In the genomic region with DNA sequence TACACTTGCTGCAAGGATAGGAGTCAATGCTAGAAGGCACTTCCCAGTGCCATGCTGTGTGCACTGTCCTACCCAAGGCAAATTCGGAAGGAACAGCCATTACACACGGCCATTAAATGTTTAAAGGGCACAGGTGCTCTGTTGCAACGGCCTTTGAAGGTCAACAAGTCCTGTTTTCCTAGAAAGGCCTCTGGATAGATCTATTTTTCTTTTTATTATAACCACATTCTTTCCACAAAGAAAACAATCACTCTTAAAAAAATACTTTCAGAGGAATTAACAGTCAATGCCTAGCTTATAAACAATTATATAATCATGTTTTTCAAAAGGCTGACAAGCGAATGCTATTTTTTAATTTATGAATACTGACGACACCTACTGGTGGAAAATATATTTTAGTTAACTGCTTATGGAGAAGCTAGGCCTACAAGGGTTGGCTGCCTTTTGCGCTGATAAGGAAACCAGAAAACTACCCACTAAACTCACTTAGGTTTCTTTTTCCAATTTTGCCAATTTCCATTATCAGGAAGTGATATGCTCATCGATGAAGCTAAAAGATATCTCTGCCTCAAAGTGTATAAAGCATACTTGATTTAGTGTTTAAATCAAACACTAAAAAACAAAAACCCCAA, we compare ENCODE assay signal across 8 cellular contexts. TPM values are rescaled to one million over a fixed set of nuclear protein-coding genes. Genes with fewer than 3 reads are reported as not detected.
DNase-seq lines count a peak whose midpoint lies in the region; ATAC-seq, FAIRE-seq and TF ChIP-seq lines count a peak whose summit lies in the region.

No MANE protein-coding gene starts in this region.

- no peak overlapping the region for H3K9ac ChIP-seq in fibroblast of lung (ENCODE audit: insufficient read depth, low read length)

- peak; percentile 82 for DNase-seq in GM12865 (ENCODE audit: low read depth)
- DNase-seq in NCI-H2196 (lab: John Stamatoyannopoulos, UW; ENCODE audit: unreplicated experiment) = peak; percentile 66
- DNase-seq in activated CD4-positive, alpha-beta memory T cell treated with anti-CD3 and anti-CD28 coated beads, Interleukin-2, amount 10 ng/mL, durations not matched to agents 7 days and 5 days = no peak
- DNase-seq in fibroblast of lung (ENCODE audit: low read depth in 2 of 2) = peak; percentile 60 to 77
- DNase-seq in nephron progenitor cell = no peak

- no peaks in the 10 kb centered on the region for H3K79me2 ChIP-seq in fibroblast of lung (ENCODE audit: control insufficient read depth, insufficient read depth, low read length)

- peak overlapping the region; percentile 90 for H3K4me3 Mint-ChIP-seq in activated CD4-positive, alpha-beta memory T cell treated with anti-CD3 and anti-CD28 coated beads, Interleukin-2, amount 10 ng/mL, durations not matched to agents 7 days and 5 days
- H3K4me3 Mint-ChIP-seq in nephron progenitor cell = no peak overlapping the region

- H3K36me3 Mint-ChIP-seq in activated CD4-positive, alpha-beta memory T cell treated with anti-CD3 and anti-CD28 coated beads, Interleukin-2, amount 10 ng/mL, durations not matched to agents 7 days and 5 days (ENCODE audit: low read depth) = peaks cover 34% of the 10 kb centered on the region
- no peaks in the 10 kb centered on the region for H3K36me3 Mint-ChIP-seq in nephron progenitor cell (ENCODE audit: low read depth)

- no peaks in the 10 kb centered on the region for H3K36me3 ChIP-seq in fibroblast of lung (ENCODE audit: control insufficient read depth, insufficient read depth, low read length)

- FAIRE-seq in A204.1 (lab: Jason Lieb, UNC) = peak; percentile 94

- peak; percentile 31 for TF ChIP-seq CTCF in GM12865 (IDR thresholded peaks at IDR 0.05; ENCODE audit: insufficient read depth, low read depth, low read length, missing control alignments)
- peak; percentile 26 to 43 for TF ChIP-seq CTCF in fibroblast of lung (conservative IDR thresholded peaks at IDR 0.05 in 1 of 2, IDR thresholded peaks at IDR 0.05 in 1 of 2; ENCODE audit: low read depth in 1 of 2, low read length in 2 of 2)
- TF ChIP-seq CTCF in nephron progenitor cell (IDR thresholded peaks at IDR 0.05) = peak; percentile 59

- peaks cover 68% of the 10 kb centered on the region for H3K4me1 Mint-ChIP-seq in activated CD4-positive, alpha-beta memory T cell treated with anti-CD3 and anti-CD28 coated beads, Interleukin-2, amount 10 ng/mL, durations not matched to agents 7 days and 5 days
- H3K4me1 Mint-ChIP-seq in nephron progenitor cell = peaks cover 37% of the 10 kb centered on the region

- H3K9me3 ChIP-seq in fibroblast of lung (ENCODE audit: control insufficient read depth, insufficient read depth, low read depth, low read length) = no peaks in the 10 kb centered on the region

- H3K4me3 ChIP-seq in GM12865 (ENCODE audit: low read depth, low read length) (peak overlapping the region; percentile 76), fibroblast of lung (replicated peaks in 1 of 4; ENCODE audit: control extremely low read depth in 1 of 4, insufficient read depth in 1 of 4, low read depth in 3 of 4, low read length in 4 of 4) (peak overlapping the region in 1 of 4 experiments; percentile 82)

- POLR2A ChIA-PET in activated CD4-positive, alpha-beta memory T cell treated with anti-CD3 and anti-CD28 coated beads, Interleukin-2, amount 10 ng/mL, durations not matched to agents 7 days and 5 days (lab: Charles Lee) = interaction anchor here (0.9 to 9.7 kb wide), 23 partner anchors 9 to 242 kb away, joined by 3 to 168 read pairs (median 10); a partner anchor contains a TSS

- H3K27me3 Mint-ChIP-seq in activated CD4-positive, alpha-beta memory T cell treated with anti-CD3 and anti-CD28 coated beads, Interleukin-2, amount 10 ng/mL, durations not matched to agents 7 days and 5 days = no peaks in the 10 kb centered on the region
- peaks cover 29% of the 10 kb centered on the region for H3K27me3 Mint-ChIP-seq in nephron progenitor cell (ENCODE audit: low read depth, poor library complexity)

- no peaks in the 10 kb centered on the region for H4K20me1 ChIP-seq in fibroblast of lung (ENCODE audit: control insufficient read depth, extremely low read depth, insufficient read depth, low read length)

- no peaks in the 10 kb centered on the region for H3K9me3 Mint-ChIP-seq in activated CD4-positive, alpha-beta memory T cell treated with anti-CD3 and anti-CD28 coated beads, Interleukin-2, amount 10 ng/mL, durations not matched to agents 7 days and 5 days
- H3K9me3 Mint-ChIP-seq in nephron progenitor cell = no peaks in the 10 kb centered on the region

- no peak overlapping the region for H2AFZ ChIP-seq in fibroblast of lung (ENCODE audit: low read length)

- no peaks in the 10 kb centered on the region for H3K27me3 ChIP-seq in fibroblast of lung (ENCODE audit: control insufficient read depth, insufficient read depth, low read length)

- no peak overlapping the region for H3K27ac ChIP-seq in fibroblast of lung (ENCODE audit: insufficient read depth, low read length)

- H3K27ac Mint-ChIP-seq in activated CD4-positive, alpha-beta memory T cell treated with anti-CD3 and anti-CD28 coated beads, Interleukin-2, amount 10 ng/mL, durations not matched to agents 7 days and 5 days = peak overlapping the region; percentile 76
- H3K27ac Mint-ChIP-seq in nephron progenitor cell = no peak overlapping the region

- no peak for ATAC-seq in HG02852 (IDR thresholded peaks at IDR 0.05; ENCODE audit: unreplicated experiment)
- ATAC-seq in HG03196 (IDR thresholded peaks at IDR 0.05; ENCODE audit: unreplicated experiment) = no peak

- H3K4me2 ChIP-seq in fibroblast of lung (ENCODE audit: extremely low read depth, insufficient read depth, low read length) = peak overlapping the region; percentile 30

- CTCF ChIA-PET in activated CD4-positive, alpha-beta memory T cell treated with anti-CD3 and anti-CD28 coated beads, Interleukin-2, amount 10 ng/mL, durations not matched to agents 7 days and 5 days (lab: Charles Lee) = interaction anchor here (0.5 to 7.9 kb wide), 44 partner anchors 10 to 235 kb away, joined by 3 to 247 read pairs (median 5); a partner anchor contains a TSS

- no peaks in the 10 kb centered on the region for H3K4me1 ChIP-seq in fibroblast of lung (ENCODE audit: control insufficient read depth, extremely low read depth, insufficient read depth, low read length)

RNA-seq across cellular contexts. Expression of a gene that starts 2.4 kb away (rescaled TPM):
- total RNA-seq in activated CD4-positive, alpha-beta memory T cell treated with anti-CD3 and anti-CD28 coated beads, Interleukin-2, amount 10 ng/mL, durations not matched to agents 7 days and 5 days = 10 to 100 TPM; 71.3 TPM
- 14.1 and 16.7 TPM in 2 replicates for total RNA-seq in fibroblast of lung
- 2.6 and 9.2 TPM in 2 replicates for polyA plus RNA-seq in fibroblast of lung
- 1.8 and 6.8 TPM in 2 replicates for polyA plus RNA-seq in fibroblast of lung (2012)
- polyA minus RNA-seq in fibroblast of lung (ENCODE audit: low replicate concordance) = 2.6 and 6.3 TPM in 2 replicates

Comparison
In these comparisons a context has a peak if more than half of its experiments do, and no peak if none do; other contexts are left out.
1. DNase-seq: peak in GM12865 (single experiment), NCI-H2196 (single experiment) and fibroblast of lung (2 of 2); none in activated CD4-positive, alpha-beta memory T cell treated with anti-CD3 and anti-CD28 coated beads, Interleukin-2, amount 10 ng/mL, durations not matched to agents 7 days and 5 days (single experiment) and nephron progenitor cell (single experiment).
2. Peak in every context shown above with its lines, with median percentiles within 50 percentile points of each other: CTCF ChIP-seq.